Comparison of ENCODE assay signal across 24 cellular contexts in genomic region chr17:51770031-51770759, GRCh38.
"Had no signal": no experiment of that assay in that cellular context is flagged by ENCODE, and none has a peak within 500 bp of the region (broad histone marks: within the 10 kb centered on the region; RNA-seq: fewer than 3 reads in every experiment).

No MANE protein-coding gene starts in this region.

- H3K27me3 ChIP-seq: cardiac muscle cell, tibial nerve, uterus had no signal

- FAIRE-seq: frontal cortex had no signal

- H3K9me3 Mint-ChIP-seq: activated B cell treated with CpG ODN at 0.5 μM for 24 hours; activated CD8-positive, alpha-beta T cell treated with anti-CD3 and anti-CD28 coated beads for 36 hours; activated naive CD4-positive, alpha-beta T cell treated with anti-CD3 and anti-CD28 coated beads, Interleukin-2, amount 50 U/mL, for 24 hours; activated naive CD8-positive, alpha-beta T cell treated with anti-CD3 and anti-CD28 coated beads, Interleukin-2, amount 50 U/mL, for 24 hours; activated T-helper 2 cell treated with anti-CD3 and anti-CD28 coated beads, Interferon-gamma antibody, Interleukin-2, Interleukin-4, amounts not matched to agents 10 μg/mL and 5 μg/mL and 100 μg/mL, durations not matched to agents 14 hours and 24 hours and 36 hours; effector memory CD8-positive, alpha-beta T cell; naive thymus-derived CD4-positive, alpha-beta T cell had no signal

- ATAC-seq: activated CD8-positive, alpha-beta T cell treated with anti-CD3 and anti-CD28 coated beads for 36 hours; activated naive CD8-positive, alpha-beta T cell treated with anti-CD3 and anti-CD28 coated beads, Interleukin-2, amount 50 U/mL, for 24 hours; effector memory CD8-positive, alpha-beta T cell; left cardiac atrium; naive thymus-derived CD4-positive, alpha-beta T cell; psoas muscle; right cardiac atrium had no signal

- H2AFZ ChIP-seq: parathyroid adenoma had no signal

- H3K9me3 ChIP-seq: esophagus squamous epithelium, psoas muscle, spleen, tibial nerve, uterus had no signal

- H3K79me2 ChIP-seq: parathyroid adenoma had no signal

- H3K4me3 Mint-ChIP-seq: activated B cell treated with CpG ODN at 0.5 μM for 24 hours; activated CD8-positive, alpha-beta T cell treated with anti-CD3 and anti-CD28 coated beads for 36 hours; activated naive CD4-positive, alpha-beta T cell treated with anti-CD3 and anti-CD28 coated beads, Interleukin-2, amount 50 U/mL, for 24 hours; activated naive CD8-positive, alpha-beta T cell treated with anti-CD3 and anti-CD28 coated beads, Interleukin-2, amount 50 U/mL, for 24 hours; effector memory CD8-positive, alpha-beta T cell; naive thymus-derived CD4-positive, alpha-beta T cell had no signal

- H3K36me3 Mint-ChIP-seq: activated naive CD4-positive, alpha-beta T cell treated with anti-CD3 and anti-CD28 coated beads, Interleukin-2, amount 50 U/mL, for 24 hours; naive thymus-derived CD4-positive, alpha-beta T cell had no signal

- H3K4me1 ChIP-seq: parathyroid adenoma, psoas muscle, spleen, tibial nerve, uterus had no signal

- H3K27ac ChIP-seq: cardiac muscle cell, esophagus squamous epithelium, parathyroid adenoma, psoas muscle, spleen, tibial nerve, uterus had no signal

- H3K27ac Mint-ChIP-seq: activated B cell treated with CpG ODN at 0.5 μM for 24 hours; activated CD8-positive, alpha-beta T cell treated with anti-CD3 and anti-CD28 coated beads for 36 hours; activated naive CD4-positive, alpha-beta T cell treated with anti-CD3 and anti-CD28 coated beads, Interleukin-2, amount 50 U/mL, for 24 hours; activated naive CD8-positive, alpha-beta T cell treated with anti-CD3 and anti-CD28 coated beads, Interleukin-2, amount 50 U/mL, for 24 hours; activated T-helper 2 cell treated with anti-CD3 and anti-CD28 coated beads, Interferon-gamma antibody, Interleukin-2, Interleukin-4, amounts not matched to agents 10 μg/mL and 5 μg/mL and 100 μg/mL, durations not matched to agents 14 hours and 24 hours and 36 hours; effector memory CD8-positive, alpha-beta T cell; naive thymus-derived CD4-positive, alpha-beta T cell had no signal

- H3K9ac ChIP-seq: parathyroid adenoma had no signal

- DNase-seq: activated B cell treated with CpG ODN at 0.5 μM for 24 hours; activated CD4-positive, alpha-beta T cell treated with anti-CD3 and anti-CD28 coated beads, Interleukin-2, amount 50 U/mL, for 1 hour; activated CD8-positive, alpha-beta T cell treated with anti-CD3 and anti-CD28 coated beads for 36 hours; activated naive CD8-positive, alpha-beta T cell treated with anti-CD3 and anti-CD28 coated beads, Interleukin-2, amount 50 U/mL, for 24 hours; activated T-cell treated with anti-CD3 and anti-CD28 coated beads, Interleukin-2, amount 50 U/mL, for 48 hours; cortex of kidney; effector memory CD8-positive, alpha-beta T cell; esophagus squamous epithelium; islet precursor cell; left cardiac atrium; mammary epithelial cell; naive thymus-derived CD4-positive, alpha-beta T cell; nucleus accumbens; psoas muscle; right cardiac atrium; spleen; stimulated activated naive CD4-positive, alpha-beta T cell treated with Interleukin-2 at 50 U/mL for 16 hours; uterus had no signal

- H3K27me3 Mint-ChIP-seq: activated naive CD8-positive, alpha-beta T cell treated with anti-CD3 and anti-CD28 coated beads, Interleukin-2, amount 50 U/mL, for 24 hours had no signal

- H3K4me1 Mint-ChIP-seq: activated B cell treated with CpG ODN at 0.5 μM for 24 hours; activated naive CD4-positive, alpha-beta T cell treated with anti-CD3 and anti-CD28 coated beads, Interleukin-2, amount 50 U/mL, for 24 hours; activated naive CD8-positive, alpha-beta T cell treated with anti-CD3 and anti-CD28 coated beads, Interleukin-2, amount 50 U/mL, for 24 hours had no signal

- H3K4me3 ChIP-seq: cardiac muscle cell, esophagus squamous epithelium, psoas muscle, spleen, tibial nerve, uterus had no signal

- H3K36me3 ChIP-seq: cardiac muscle cell, esophagus squamous epithelium, spleen, tibial nerve, uterus had no signal
